In genomic region chr20:41176711-41177552, GRCh38 we compare ENCODE assay signal across 11 cellular contexts. TPM values are rescaled to one million over a fixed set of nuclear protein-coding genes. Genes with fewer than 3 reads are reported as not detected.
A peak's percentile ranks its signal among the peaks of the same experiment; 100 is the strongest.
DNase-seq lines count a peak whose midpoint lies in the region; ATAC-seq and TF ChIP-seq lines count a peak whose summit lies in the region.
"Had no signal": no experiment of that assay in that cellular context is flagged by ENCODE, and none has a peak within 500 bp of the region (broad histone marks: within the 10 kb centered on the region; RNA-seq: fewer than 3 reads in every experiment).

No MANE protein-coding gene starts in this region.

- CTCF ChIA-PET in activated CD4-positive, alpha-beta memory T cell treated with anti-CD3 and anti-CD28 coated beads, Interleukin-2, amount 10 ng/mL, durations not matched to agents 7 days and 5 days (lab: Charles Lee): no interaction called here

- H3K27ac ChIP-seq in foreskin keratinocyte (peak overlapping the region; percentile 9), skin epidermis (peak overlapping the region in 12 of 21 experiments; percentile 4 to 69 (median 40))
- H3K27ac ChIP-seq: body of pancreas had no signal

- no peak overlapping the region for H3K4me3 Mint-ChIP-seq in activated CD4-positive, alpha-beta memory T cell treated with anti-CD3 and anti-CD28 coated beads, Interleukin-2, amount 10 ng/mL, durations not matched to agents 7 days and 5 days

- ATAC-seq in foreskin keratinocyte (no peak), GM19395 (IDR thresholded peaks at IDR 0.05; ENCODE audit: unreplicated experiment) (no peak), GM18517 (IDR thresholded peaks at IDR 0.05; ENCODE audit: unreplicated experiment) (no peak)
- ATAC-seq: body of pancreas had no signal

- H3K27ac Mint-ChIP-seq in activated CD4-positive, alpha-beta memory T cell treated with anti-CD3 and anti-CD28 coated beads, Interleukin-2, amount 10 ng/mL, durations not matched to agents 7 days and 5 days: no peak overlapping the region

- H3K36me3 Mint-ChIP-seq in activated CD4-positive, alpha-beta memory T cell treated with anti-CD3 and anti-CD28 coated beads, Interleukin-2, amount 10 ng/mL, durations not matched to agents 7 days and 5 days (ENCODE audit: low read depth): peaks cover 64% of the 10 kb centered on the region

- no peak overlapping the region for H3K4me3 ChIP-seq in skin epidermis
- H3K4me3 ChIP-seq: body of pancreas had no signal

- no peaks in the 10 kb centered on the region for H3K27me3 Mint-ChIP-seq in activated CD4-positive, alpha-beta memory T cell treated with anti-CD3 and anti-CD28 coated beads, Interleukin-2, amount 10 ng/mL, durations not matched to agents 7 days and 5 days

- DNase-seq in G401 (ENCODE audit: low spot score) (peak; percentile 16), foreskin keratinocyte (no peak), hypothalamus (lab: John Stamatoyannopoulos, UW) (no peak), NOMO-1 treated with DMSO at 0.1 percent for 48 hours (lab: John Stamatoyannopoulos, UW; ENCODE audit: unreplicated experiment) (no peak)
- DNase-seq in activated CD4-positive, alpha-beta memory T cell treated with anti-CD3 and anti-CD28 coated beads, Interleukin-2, amount 10 ng/mL, durations not matched to agents 7 days and 5 days: peak; percentile 11
- DNase-seq: body of pancreas; NCI-H187 treated with DMSO at 0.1 percent for 48 hours; stimulated activated CD4-positive, alpha-beta T cell treated with anti-CD3 and anti-CD28 coated beads, Interleukin-2, amount 100 ng/mL, for 48 hours had no signal

- H3K4me1 Mint-ChIP-seq in activated CD4-positive, alpha-beta memory T cell treated with anti-CD3 and anti-CD28 coated beads, Interleukin-2, amount 10 ng/mL, durations not matched to agents 7 days and 5 days: peaks cover 13% of the 10 kb centered on the region

- POLR2A ChIA-PET in activated CD4-positive, alpha-beta memory T cell treated with anti-CD3 and anti-CD28 coated beads, Interleukin-2, amount 10 ng/mL, durations not matched to agents 7 days and 5 days (lab: Charles Lee): interaction anchor here (1.2 to 1.5 kb wide), 2 partner anchors 19 to 36 kb away, joined by 4 read pairs; no protein-coding TSS in a partner anchor

- in situ Hi-C loops in G401 (cut with HindIII; ENCODE audit: low sequenced_read_pairs): no loop called here

- H3K27me3 ChIP-seq in foreskin keratinocyte: no peaks in the 10 kb centered on the region
- H3K27me3 ChIP-seq: body of pancreas had no signal

- no peaks in the 10 kb centered on the region for H3K9me3 Mint-ChIP-seq in activated CD4-positive, alpha-beta memory T cell treated with anti-CD3 and anti-CD28 coated beads, Interleukin-2, amount 10 ng/mL, durations not matched to agents 7 days and 5 days

- H3K4me1 ChIP-seq in foreskin keratinocyte: peaks cover 19% of the 10 kb centered on the region

- no peak for TF ChIP-seq CTCF in foreskin keratinocyte (conservative IDR thresholded peaks at IDR 0.05)

RNA-seq across cellular contexts. Expression of gene PLCG1, which starts 39.6 kb away (rescaled TPM):
- 87.0 and 117 TPM in 2 replicates for total RNA-seq in G401 (2014; rRNA removed; shearing (Covaris generic))
- 100 to 1,000 TPM; 267 to 286 TPM for total RNA-seq in activated CD4-positive, alpha-beta memory T cell treated with anti-CD3 and anti-CD28 coated beads, Interleukin-2, amount 10 ng/mL, durations not matched to agents 7 days and 5 days
- total RNA-seq in foreskin keratinocyte: 53.5 and 58.9 TPM in 2 replicates
- polyA plus RNA-seq in foreskin keratinocyte: 25.1 and 29.0 TPM in 2 replicates

Comparison
In these comparisons a context has a peak if more than half of its experiments do, and no peak if none do; other contexts are left out.
1. DNase-seq: peak in G401 (single experiment) and activated CD4-positive, alpha-beta memory T cell treated with anti-CD3 and anti-CD28 coated beads, Interleukin-2, amount 10 ng/mL, durations not matched to agents 7 days and 5 days (single experiment); none in foreskin keratinocyte (0 of 2), hypothalamus (0 of 51) and NOMO-1 treated with DMSO at 0.1 percent for 48 hours (single experiment).